In the genomic region with DNA sequence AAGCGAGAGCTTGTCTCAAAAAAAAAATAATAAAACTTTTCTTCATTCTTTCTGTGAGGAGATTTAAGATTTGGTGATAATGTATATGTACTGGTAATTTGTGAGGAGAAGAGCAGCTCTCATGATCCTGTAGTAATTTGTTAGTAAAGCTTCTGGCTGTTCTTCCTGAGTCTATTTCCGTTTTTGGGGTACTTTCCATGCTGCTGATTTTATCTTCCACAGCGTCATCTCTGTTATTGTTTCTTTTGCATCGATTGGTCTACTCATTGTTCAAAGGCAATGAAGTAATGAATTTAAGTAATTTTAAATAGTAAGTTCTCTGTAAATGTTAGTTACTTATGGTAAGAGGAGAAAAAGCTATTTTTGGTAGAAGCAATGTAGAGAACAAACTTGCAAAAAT, we compare ENCODE assay signal across 34 cellular contexts. TPM values are rescaled to one million over a fixed set of nuclear protein-coding genes. Genes with fewer than 3 reads are reported as not detected.
DNase-seq lines count a peak whose midpoint lies in the region; ATAC-seq, FAIRE-seq and TF ChIP-seq lines count a peak whose summit lies in the region.
"Had no signal": no experiment of that assay in that cellular context is flagged by ENCODE, and none has a peak within 500 bp of the region (broad histone marks: within the 10 kb centered on the region; RNA-seq: fewer than 3 reads in every experiment).

No MANE protein-coding gene starts in this region.

- peaks cover 33% of the 10 kb centered on the region for H3K36me3 Mint-ChIP-seq in activated naive CD4-positive, alpha-beta T cell treated with anti-CD3 and anti-CD28 coated beads for 36 hours (ENCODE audit: low read depth)
- H3K36me3 Mint-ChIP-seq in activated T-helper 2 cell treated with anti-CD3 and anti-CD28 coated beads, Interferon-gamma antibody, Interleukin-2, Interleukin-4, amounts not matched to agents 10 μg/mL and 5 μg/mL and 100 μg/mL, durations not matched to agents 14 hours and 24 hours and 36 hours (ENCODE audit: low read depth) = peaks cover 88% of the 10 kb centered on the region
- peaks cover 26% of the 10 kb centered on the region for H3K36me3 Mint-ChIP-seq in memory B cell

- TF ChIP-seq CTCF in GM06990 (IDR thresholded peaks at IDR 0.05; ENCODE audit: insufficient read depth, low read length, poor library complexity, severe bottlenecking) = no peak

- no peak for DNase-seq in activated naive CD4-positive, alpha-beta T cell treated with anti-CD3 and anti-CD28 coated beads for 36 hours
- no peak for DNase-seq in activated naive CD4-positive, alpha-beta T cell treated with anti-CD3 and anti-CD28 coated beads, Interleukin-2, amount 50 U/mL, for 16 hours
- DNase-seq in GM06990 (ENCODE audit: extremely low read depth, insufficient read length) (peak; percentile 13), memory B cell (ENCODE audit: low spot score in 2 of 2) (no peak), NCI-H69 (lab: John Stamatoyannopoulos, UW) (no peak), G401 (ENCODE audit: low spot score) (no peak), GM12891 (ENCODE audit: insufficient read length, low spot score) (no peak)
- DNase-seq in activated T-helper 2 cell treated with anti-CD3 and anti-CD28 coated beads, Interferon-gamma antibody, Interleukin-2, Interleukin-4, amounts not matched to agents 10 μg/mL and 5 μg/mL and 100 μg/mL, durations not matched to agents 14 hours and 24 hours and 36 hours (ENCODE audit: low spot score) = no peak
- DNase-seq: ACHN; activated CD8-positive, alpha-beta T cell treated with anti-CD3 and anti-CD28 coated beads, Interleukin-2, amount 10 ng/mL, durations not matched to agents 7 days and 5 days; aorta; Calu3; colonic mucosa; DMS79 treated with DMSO at 0.1 percent for 48 hours; endodermal cell; esophagus squamous epithelium; foreskin melanocyte; Kasumi-1; left colon; NCI-H1436 treated with DMSO at 0.1 percent for 48 hours; right lobe of liver; stimulated activated CD4-positive, alpha-beta T cell treated with anti-CD3 and anti-CD28 coated beads, Interleukin-12 subunit alpha, Interleukin-12 subunit beta, amount 100 ng/mL, for 4 hours; stimulated activated CD4-positive, alpha-beta T cell treated with anti-CD3 and anti-CD28 coated beads, Interleukin-4, amount 100 ng/mL, for 1 hour; T1000; upper lobe of right lung had no signal

- H3K27me3 Mint-ChIP-seq in activated naive CD4-positive, alpha-beta T cell treated with anti-CD3 and anti-CD28 coated beads for 36 hours (ENCODE audit: low read depth) = no peaks in the 10 kb centered on the region
- no peaks in the 10 kb centered on the region for H3K27me3 Mint-ChIP-seq in activated T-helper 2 cell treated with anti-CD3 and anti-CD28 coated beads, Interferon-gamma antibody, Interleukin-2, Interleukin-4, amounts not matched to agents 10 μg/mL and 5 μg/mL and 100 μg/mL, durations not matched to agents 14 hours and 24 hours and 36 hours (ENCODE audit: low read depth)
- no peaks in the 10 kb centered on the region for H3K27me3 Mint-ChIP-seq in memory B cell
- H3K27me3 Mint-ChIP-seq: activated naive CD8-positive, alpha-beta T cell had no signal

- no peak for TF ChIP-seq POLR2A in GM12891 (IDR thresholded peaks at IDR 0.05; ENCODE audit: low read depth, low read length)

- no peaks in the 10 kb centered on the region for H3K9me3 Mint-ChIP-seq in activated naive CD4-positive, alpha-beta T cell treated with anti-CD3 and anti-CD28 coated beads for 36 hours
- H3K9me3 Mint-ChIP-seq in activated T-helper 2 cell treated with anti-CD3 and anti-CD28 coated beads, Interferon-gamma antibody, Interleukin-2, Interleukin-4, amounts not matched to agents 10 μg/mL and 5 μg/mL and 100 μg/mL, durations not matched to agents 14 hours and 24 hours and 36 hours = peaks cover 5% of the 10 kb centered on the region
- no peaks in the 10 kb centered on the region for H3K9me3 Mint-ChIP-seq in memory B cell

- intact Hi-C loops in activated naive CD4-positive, alpha-beta T cell treated with anti-CD3 and anti-CD28 coated beads for 36 hours (cut with micrococcal nuclease) = no loop called here
- intact Hi-C loops in activated T-helper 2 cell treated with anti-CD3 and anti-CD28 coated beads, Interferon-gamma antibody, Interleukin-2, Interleukin-4, amounts not matched to agents 10 μg/mL and 5 μg/mL and 100 μg/mL, durations not matched to agents 14 hours and 24 hours and 36 hours (cut with micrococcal nuclease) = no loop called here

- H3K4me3 Mint-ChIP-seq in activated naive CD4-positive, alpha-beta T cell treated with anti-CD3 and anti-CD28 coated beads for 36 hours = no peak overlapping the region
- H3K4me3 Mint-ChIP-seq in activated T-helper 2 cell treated with anti-CD3 and anti-CD28 coated beads, Interferon-gamma antibody, Interleukin-2, Interleukin-4, amounts not matched to agents 10 μg/mL and 5 μg/mL and 100 μg/mL, durations not matched to agents 14 hours and 24 hours and 36 hours (ENCODE audit: low read depth) = no peak overlapping the region
- H3K4me3 Mint-ChIP-seq in memory B cell = no peak overlapping the region
- H3K4me3 Mint-ChIP-seq: activated CD8-positive, alpha-beta T cell treated with anti-CD3 and anti-CD28 coated beads, Interleukin-2, amount 10 ng/mL, durations not matched to agents 7 days and 5 days; activated naive CD8-positive, alpha-beta T cell; endodermal cell had no signal

- CTCF ChIA-PET in activated naive CD4-positive, alpha-beta T cell treated with anti-CD3 and anti-CD28 coated beads for 36 hours (lab: Charles Lee) = interaction anchor here (1.6 kb wide), 1 partner anchor 634 kb away, joined by 3 read pairs; no protein-coding TSS in a partner anchor

- H3K4me3 ChIP-seq in GM06990 (replicated peaks; ENCODE audit: low read depth, low read length) = no peak overlapping the region
- H3K4me3 ChIP-seq: colonic mucosa, esophagus squamous epithelium, hepatocyte, right lobe of liver, suprapubic skin, upper lobe of right lung had no signal

- ATAC-seq in memory B cell (ENCODE audit: low read depth) = no peak
- ATAC-seq: activated CD8-positive, alpha-beta T cell treated with anti-CD3 and anti-CD28 coated beads, Interleukin-2, amount 10 ng/mL, durations not matched to agents 7 days and 5 days; left colon; right lobe of liver; upper lobe of right lung had no signal

- in situ Hi-C loops in G401 (cut with HindIII; ENCODE audit: low sequenced_read_pairs) = no loop called here

- H3K27ac Mint-ChIP-seq in activated naive CD4-positive, alpha-beta T cell treated with anti-CD3 and anti-CD28 coated beads for 36 hours = peak overlapping the region; percentile 65
- peak overlapping the region; percentile 40 for H3K27ac Mint-ChIP-seq in activated T-helper 2 cell treated with anti-CD3 and anti-CD28 coated beads, Interferon-gamma antibody, Interleukin-2, Interleukin-4, amounts not matched to agents 10 μg/mL and 5 μg/mL and 100 μg/mL, durations not matched to agents 14 hours and 24 hours and 36 hours
- H3K27ac Mint-ChIP-seq in memory B cell = peak overlapping the region; percentile 60
- H3K27ac Mint-ChIP-seq: activated CD8-positive, alpha-beta T cell treated with anti-CD3 and anti-CD28 coated beads, Interleukin-2, amount 10 ng/mL, durations not matched to agents 7 days and 5 days; activated naive CD8-positive, alpha-beta T cell; endodermal cell had no signal

- H3K27me3 ChIP-seq in GM06990 (replicated peaks; ENCODE audit: control insufficient read depth, insufficient read depth, low read length) = no peaks in the 10 kb centered on the region
- H3K27me3 ChIP-seq: colonic mucosa, esophagus squamous epithelium, hepatocyte, right lobe of liver, suprapubic skin, upper lobe of right lung had no signal

- H3K36me3 ChIP-seq in GM06990 (ENCODE audit: control insufficient read depth, insufficient read depth, low read length) = no peaks in the 10 kb centered on the region; the same call in 1 of the 2 replicates
- H3K36me3 ChIP-seq: colonic mucosa had no signal

- no peak for FAIRE-seq in GM12891 (lab: Jason Lieb, UNC)

- peaks cover 13% of the 10 kb centered on the region for H3K4me1 Mint-ChIP-seq in activated naive CD4-positive, alpha-beta T cell treated with anti-CD3 and anti-CD28 coated beads for 36 hours (ENCODE audit: low read depth)
- peaks cover 32% of the 10 kb centered on the region for H3K4me1 Mint-ChIP-seq in activated T-helper 2 cell treated with anti-CD3 and anti-CD28 coated beads, Interferon-gamma antibody, Interleukin-2, Interleukin-4, amounts not matched to agents 10 μg/mL and 5 μg/mL and 100 μg/mL, durations not matched to agents 14 hours and 24 hours and 36 hours (ENCODE audit: low read depth)
- H3K4me1 Mint-ChIP-seq in memory B cell = no peaks in the 10 kb centered on the region

TF ChIP-seq in GM12891, 5 proteins besides CTCF, POLR2A, EP300 and RAD21 (continues in another document):
- no peak for TF ChIP-seq POU2F2 (IDR thresholded peaks at IDR 0.05; ENCODE audit: low read depth, low read length)
- no peak for TF ChIP-seq TAF1 (IDR thresholded peaks at IDR 0.05; ENCODE audit: low read depth, low read length)
- TF ChIP-seq POLR2AphosphoS5 (IDR thresholded peaks at IDR 0.05; ENCODE audit: low read depth, low read length) = no peak

RNA-seq across cellular contexts. Expression of gene NDUFAF7, which starts 12.0 kb away (rescaled TPM):
- total RNA-seq in activated naive CD4-positive, alpha-beta T cell treated with anti-CD3 and anti-CD28 coated beads for 36 hours = 10 to 100 TPM; 17.5 to 18.2 TPM
- total RNA-seq in activated T-helper 2 cell treated with anti-CD3 and anti-CD28 coated beads, Interferon-gamma antibody, Interleukin-2, Interleukin-4, amounts not matched to agents 10 μg/mL and 5 μg/mL and 100 μg/mL, durations not matched to agents 14 hours and 24 hours and 36 hours = 19.8 and 21.2 TPM in 2 replicates
- 29.3 and 29.4 TPM in 2 replicates for total RNA-seq in G401 (2014; rRNA removed; shearing (Covaris generic))
- 17.9 TPM for polyA plus RNA-seq in GM12891 (2012; ENCODE audit: low read depth, missing spikeins)

RNA-seq across cellular contexts. Expression of gene CEBPZ, which starts 12.0 kb away (rescaled TPM):
- total RNA-seq in activated naive CD4-positive, alpha-beta T cell treated with anti-CD3 and anti-CD28 coated beads for 36 hours = 10 to 100 TPM; 61.4 to 65.0 TPM
- total RNA-seq in activated T-helper 2 cell treated with anti-CD3 and anti-CD28 coated beads, Interferon-gamma antibody, Interleukin-2, Interleukin-4, amounts not matched to agents 10 μg/mL and 5 μg/mL and 100 μg/mL, durations not matched to agents 14 hours and 24 hours and 36 hours = 59.3 and 61.8 TPM in 2 replicates
- 41.3 and 63.4 TPM in 2 replicates for total RNA-seq in G401 (2014; rRNA removed; shearing (Covaris generic))
- polyA plus RNA-seq in GM12891 (2012; ENCODE audit: low read depth, missing spikeins) = 42.6 TPM

RNA-seq across cellular contexts. Expression of gene CEBPZOS, which starts 47.1 kb away (rescaled TPM):
- total RNA-seq in activated naive CD4-positive, alpha-beta T cell treated with anti-CD3 and anti-CD28 coated beads for 36 hours = 10 to 100 TPM; 30.3 to 30.7 TPM
- 37.3 and 42.3 TPM in 2 replicates for total RNA-seq in activated T-helper 2 cell treated with anti-CD3 and anti-CD28 coated beads, Interferon-gamma antibody, Interleukin-2, Interleukin-4, amounts not matched to agents 10 μg/mL and 5 μg/mL and 100 μg/mL, durations not matched to agents 14 hours and 24 hours and 36 hours
- 15.9 and 18.5 TPM in 2 replicates for total RNA-seq in G401 (2014; rRNA removed; shearing (Covaris generic))
- polyA plus RNA-seq in GM12891 (2012; ENCODE audit: low read depth, missing spikeins) = 30.8 TPM

RNA-seq across cellular contexts. Expression of gene SULT6B1, which starts 55.0 kb away (rescaled TPM):
- total RNA-seq in activated naive CD4-positive, alpha-beta T cell treated with anti-CD3 and anti-CD28 coated beads for 36 hours = not detected
- not detected in 2 replicates for total RNA-seq in activated T-helper 2 cell treated with anti-CD3 and anti-CD28 coated beads, Interferon-gamma antibody, Interleukin-2, Interleukin-4, amounts not matched to agents 10 μg/mL and 5 μg/mL and 100 μg/mL, durations not matched to agents 14 hours and 24 hours and 36 hours
- total RNA-seq in G401 (2014; rRNA removed; shearing (Covaris generic)) = not detected in 2 replicates
- polyA plus RNA-seq in GM12891 (2012; ENCODE audit: low read depth, missing spikeins) = not detected
- total RNA-seq: activated CD8-positive, alpha-beta T cell treated with anti-CD3 and anti-CD28 coated beads, Interleukin-2, amount 10 ng/mL, durations not matched to agents 7 days and 5 days; aorta; Calu3; colonic mucosa; endodermal cell; esophagus squamous epithelium; hepatocyte; left colon; mesenteric fat pad; myocyte; NCI-H460; OCI-LY7; posterior vena cava; right lobe of liver; suprapubic skin; upper lobe of right lung had no signal
- polyA plus RNA-seq: aorta, BJ, hepatocyte had no signal
